Comparison of ENCODE assay signal across 1 cellular context in genomic region chr1:86965012-86965826, GRCh38.
TF ChIP-seq lines count a peak whose summit lies in the region.

No MANE protein-coding gene starts in this region.

TF ChIP-seq in HEK293, 187 proteins besides CTCF, POLR2A, EP300 and RAD21 (continued from another document):
- TF ChIP-seq, protein P1, sequence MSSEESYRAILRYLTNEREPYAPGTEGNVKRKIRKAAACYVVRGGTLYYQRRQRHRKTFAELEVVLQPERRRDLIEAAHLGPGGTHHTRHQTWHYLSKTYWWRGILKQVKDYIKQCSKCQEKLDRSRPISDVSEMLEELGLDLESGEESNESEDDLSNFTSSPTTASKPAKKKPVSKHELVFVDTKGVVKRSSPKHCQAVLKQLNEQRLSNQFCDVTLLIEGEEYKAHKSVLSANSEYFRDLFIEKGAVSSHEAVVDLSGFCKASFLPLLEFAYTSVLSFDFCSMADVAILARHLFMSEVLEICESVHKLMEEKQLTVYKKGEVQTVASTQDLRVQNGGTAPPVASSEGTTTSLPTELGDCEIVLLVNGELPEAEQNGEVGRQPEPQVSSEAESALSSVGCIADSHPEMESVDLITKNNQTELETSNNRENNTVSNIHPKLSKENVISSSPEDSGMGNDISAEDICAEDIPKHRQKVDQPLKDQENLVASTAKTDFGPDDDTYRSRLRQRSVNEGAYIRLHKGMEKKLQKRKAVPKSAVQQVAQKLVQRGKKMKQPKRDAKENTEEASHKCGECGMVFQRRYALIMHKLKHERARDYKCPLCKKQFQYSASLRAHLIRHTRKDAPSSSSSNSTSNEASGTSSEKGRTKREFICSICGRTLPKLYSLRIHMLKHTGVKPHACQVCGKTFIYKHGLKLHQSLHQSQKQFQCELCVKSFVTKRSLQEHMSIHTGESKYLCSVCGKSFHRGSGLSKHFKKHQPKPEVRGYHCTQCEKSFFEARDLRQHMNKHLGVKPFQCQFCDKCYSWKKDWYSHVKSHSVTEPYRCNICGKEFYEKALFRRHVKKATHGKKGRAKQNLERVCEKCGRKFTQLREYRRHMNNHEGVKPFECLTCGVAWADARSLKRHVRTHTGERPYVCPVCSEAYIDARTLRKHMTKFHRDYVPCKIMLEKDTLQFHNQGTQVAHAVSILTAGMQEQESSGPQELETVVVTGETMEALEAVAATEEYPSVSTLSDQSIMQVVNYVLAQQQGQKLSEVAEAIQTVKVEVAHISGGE (tag by site-specific recombination; conservative IDR thresholded peaks at IDR 0.05; ENCODE audit: low read depth): no peak
- TF ChIP-seq ZNF416 (tag by site-specific recombination; IDR thresholded peaks at IDR 0.05) (no peak), ZNF629 (tag by site-specific recombination; IDR thresholded peaks at IDR 0.05) (no peak), ZNF580 (tag by site-specific recombination; IDR thresholded peaks at IDR 0.05) (no peak), KLF8 (tag by site-specific recombination; IDR thresholded peaks at IDR 0.05) (no peak), ZNF341 (tag by site-specific recombination; IDR thresholded peaks at IDR 0.05; ENCODE audit: low read depth) (no peak), ZNF521 (tag by site-specific recombination; IDR thresholded peaks at IDR 0.05) (no peak), ZBTB48 (tag by site-specific recombination; IDR thresholded peaks at IDR 0.05) (peak; percentile 67; the same call in 1 of the 2 replicates), ZNF10 (tag by site-specific recombination; IDR thresholded peaks at IDR 0.05) (0 out of 2 replicates have a peak, but pooled peaks have one; percentile 12), ZNF24 (tag by site-specific recombination; IDR thresholded peaks at IDR 0.05) (no peak), HOXC10 (CRISPR knock-in tag; IDR thresholded peaks at IDR 0.05) (no peak), ZNF501 (tag by site-specific recombination; IDR thresholded peaks at IDR 0.05) (no peak), FEZF1 (tag by site-specific recombination; IDR thresholded peaks at IDR 0.05) (0 out of 2 replicates have a peak, but pooled peaks have one; percentile 40), OVOL3 (tag by site-specific recombination; IDR thresholded peaks at IDR 0.05) (no peak), ZNF175 (tag by site-specific recombination; IDR thresholded peaks at IDR 0.05) (no peak), ZNF664 (tag by site-specific recombination; IDR thresholded peaks at IDR 0.05) (no peak), ZNF530 (tag by site-specific recombination; IDR thresholded peaks at IDR 0.05; ENCODE audit: low read depth) (no peak), ZNF366 (tag by site-specific recombination; conservative IDR thresholded peaks at IDR 0.05) (no peak), ZNF473 (tag by site-specific recombination; IDR thresholded peaks at IDR 0.05) (no peak), ZNF654 (tag by site-specific recombination; IDR thresholded peaks at IDR 0.05; ENCODE audit: low read depth) (peak; percentile 79), SCRT1 (tag by site-specific recombination; IDR thresholded peaks at IDR 0.05; ENCODE audit: borderline replicate concordance) (no peak), ZNF335 (tag by site-specific recombination; conservative IDR thresholded peaks at IDR 0.05) (no peak), ZNF555 (tag by site-specific recombination; conservative IDR thresholded peaks at IDR 0.05) (no peak), ZNF777 (tag by site-specific recombination; IDR thresholded peaks at IDR 0.05; ENCODE audit: borderline replicate concordance) (no peak), ZNF792 (tag by site-specific recombination; IDR thresholded peaks at IDR 0.05) (no peak), GLIS1 (tag by site-specific recombination; IDR thresholded peaks at IDR 0.05) (no peak), ZNF146 (tag by site-specific recombination; IDR thresholded peaks at IDR 0.05) (no peak), ZNF660 (tag by site-specific recombination; IDR thresholded peaks at IDR 0.05) (0 out of 2 replicates have a peak, but pooled peaks have one; percentile 19), EGR2 (tag by site-specific recombination; IDR thresholded peaks at IDR 0.05; ENCODE audit: low read depth) (no peak)
- TF ChIP-seq, protein P2, sequence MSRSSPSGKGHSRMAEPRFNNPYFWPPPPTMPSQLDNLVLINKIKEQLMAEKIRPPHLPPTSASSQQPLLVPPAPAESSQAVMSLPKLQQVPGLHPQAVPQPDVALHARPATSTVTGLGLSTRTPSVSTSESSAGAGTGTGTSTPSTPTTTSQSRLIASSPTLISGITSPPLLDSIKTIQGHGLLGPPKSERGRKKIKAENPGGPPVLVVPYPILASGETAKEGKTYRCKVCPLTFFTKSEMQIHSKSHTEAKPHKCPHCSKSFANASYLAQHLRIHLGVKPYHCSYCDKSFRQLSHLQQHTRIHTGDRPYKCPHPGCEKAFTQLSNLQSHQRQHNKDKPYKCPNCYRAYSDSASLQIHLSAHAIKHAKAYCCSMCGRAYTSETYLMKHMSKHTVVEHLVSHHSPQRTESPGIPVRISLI (tag by site-specific recombination; IDR thresholded peaks at IDR 0.05): 0 out of 2 replicates have a peak, but pooled peaks have one; percentile 27
- TF ChIP-seq, protein P3, sequence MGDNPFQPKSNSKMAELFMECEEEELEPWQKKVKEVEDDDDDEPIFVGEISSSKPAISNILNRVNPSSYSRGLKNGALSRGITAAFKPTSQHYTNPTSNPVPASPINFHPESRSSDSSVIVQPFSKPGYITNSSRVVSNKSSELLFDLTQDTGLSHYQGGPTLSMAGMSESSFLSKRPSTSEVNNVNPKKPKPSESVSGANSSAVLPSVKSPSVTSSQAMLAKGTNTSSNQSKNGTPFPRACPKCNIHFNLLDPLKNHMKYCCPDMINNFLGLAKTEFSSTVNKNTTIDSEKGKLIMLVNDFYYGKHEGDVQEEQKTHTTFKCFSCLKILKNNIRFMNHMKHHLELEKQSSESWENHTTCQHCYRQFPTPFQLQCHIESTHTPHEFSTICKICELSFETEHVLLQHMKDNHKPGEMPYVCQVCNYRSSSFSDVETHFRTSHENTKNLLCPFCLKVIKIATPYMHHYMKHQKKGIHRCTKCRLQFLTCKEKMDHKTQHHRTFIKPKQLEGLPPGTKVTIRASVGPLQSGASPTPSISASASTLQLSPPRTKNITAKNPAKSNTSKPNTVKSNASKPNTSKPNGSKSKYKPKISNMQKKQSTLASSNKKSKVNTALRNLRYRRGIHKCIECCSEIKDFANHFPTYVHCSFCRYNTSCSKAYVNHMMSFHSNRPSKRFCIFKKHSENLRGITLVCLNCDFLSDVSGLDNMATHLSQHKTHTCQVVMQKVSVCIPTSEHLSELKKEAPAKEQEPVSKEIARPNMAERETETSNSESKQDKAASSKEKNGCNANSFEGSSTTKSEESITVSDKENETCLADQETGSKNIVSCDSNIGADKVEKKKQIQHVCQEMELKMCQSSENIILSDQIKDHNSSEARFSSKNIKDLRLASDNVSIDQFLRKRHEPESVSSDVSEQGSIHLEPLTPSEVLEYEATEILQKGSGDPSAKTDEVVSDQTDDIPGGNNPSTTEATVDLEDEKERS (tag by site-specific recombination; IDR thresholded peaks at IDR 0.05): no peak
- TF ChIP-seq, protein P4, sequence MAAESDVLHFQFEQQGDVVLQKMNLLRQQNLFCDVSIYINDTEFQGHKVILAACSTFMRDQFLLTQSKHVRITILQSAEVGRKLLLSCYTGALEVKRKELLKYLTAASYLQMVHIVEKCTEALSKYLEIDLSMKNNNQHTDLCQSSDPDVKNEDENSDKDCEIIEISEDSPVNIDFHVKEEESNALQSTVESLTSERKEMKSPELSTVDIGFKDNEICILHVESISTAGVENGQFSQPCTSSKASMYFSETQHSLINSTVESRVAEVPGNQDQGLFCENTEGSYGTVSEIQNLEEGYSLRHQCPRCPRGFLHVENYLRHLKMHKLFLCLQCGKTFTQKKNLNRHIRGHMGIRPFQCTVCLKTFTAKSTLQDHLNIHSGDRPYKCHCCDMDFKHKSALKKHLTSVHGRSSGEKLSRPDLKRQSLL (tag by site-specific recombination; IDR thresholded peaks at IDR 0.05): no peak
- TF ChIP-seq, protein P5, sequence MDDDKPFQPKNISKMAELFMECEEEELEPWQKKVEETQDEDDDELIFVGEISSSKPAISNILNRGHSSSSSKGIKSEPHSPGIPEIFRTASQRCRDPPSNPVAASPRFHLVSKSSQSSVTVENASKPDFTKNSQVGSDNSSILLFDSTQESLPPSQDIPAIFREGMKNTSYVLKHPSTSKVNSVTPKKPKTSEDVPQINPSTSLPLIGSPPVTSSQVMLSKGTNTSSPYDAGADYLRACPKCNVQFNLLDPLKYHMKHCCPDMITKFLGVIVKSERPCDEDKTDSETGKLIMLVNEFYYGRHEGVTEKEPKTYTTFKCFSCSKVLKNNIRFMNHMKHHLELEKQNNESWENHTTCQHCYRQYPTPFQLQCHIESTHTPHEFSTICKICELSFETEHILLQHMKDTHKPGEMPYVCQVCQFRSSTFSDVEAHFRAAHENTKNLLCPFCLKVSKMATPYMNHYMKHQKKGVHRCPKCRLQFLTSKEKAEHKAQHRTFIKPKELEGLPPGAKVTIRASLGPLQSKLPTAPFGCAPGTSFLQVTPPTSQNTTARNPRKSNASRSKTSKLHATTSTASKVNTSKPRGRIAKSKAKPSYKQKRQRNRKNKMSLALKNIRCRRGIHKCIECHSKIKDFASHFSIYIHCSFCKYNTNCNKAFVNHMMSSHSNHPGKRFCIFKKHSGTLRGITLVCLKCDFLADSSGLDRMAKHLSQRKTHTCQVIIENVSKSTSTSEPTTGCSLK (tag by site-specific recombination; IDR thresholded peaks at IDR 0.05): no peak
